14 cellular contexts compared by ENCODE assay signal in the genomic region with DNA sequence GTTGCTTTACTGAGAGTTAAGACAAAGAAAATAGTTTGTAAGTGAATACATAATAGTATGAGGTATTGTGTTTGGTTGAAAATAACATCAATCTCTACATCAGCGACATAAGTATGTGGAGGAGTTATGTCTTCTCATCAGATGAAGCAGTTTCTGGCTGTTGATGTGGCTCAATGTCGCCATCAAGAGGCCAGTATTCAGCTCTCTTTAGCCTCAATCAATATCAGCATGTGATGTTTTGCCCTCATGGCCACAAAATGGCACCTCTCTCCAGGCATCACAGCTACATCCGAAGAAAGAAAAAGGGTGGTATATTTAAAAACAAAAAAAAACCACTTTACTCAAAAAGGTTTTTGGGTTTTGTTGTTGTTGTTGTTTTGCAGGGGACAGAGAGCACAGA.
DNase-seq lines count a peak whose midpoint lies in the region; ATAC-seq and TF ChIP-seq lines count a peak whose summit lies in the region.
"Had no signal": no experiment of that assay in that cellular context is flagged by ENCODE, and none has a peak within 500 bp of the region (broad histone marks: within the 10 kb centered on the region; RNA-seq: fewer than 3 reads in every experiment).

No MANE protein-coding gene starts in this region.

- H3K27me3 ChIP-seq in DND-41 (ENCODE audit: insufficient read depth, low read length, poor library complexity): no peaks in the 10 kb centered on the region
- H3K27me3 ChIP-seq: esophagus muscularis mucosa, right lobe of liver had no signal

- no peaks in the 10 kb centered on the region for H3K36me3 ChIP-seq in DND-41 (ENCODE audit: insufficient read depth, low read length)
- H3K36me3 ChIP-seq: esophagus muscularis mucosa, right lobe of liver had no signal

- H3K4me3 ChIP-seq in DND-41 (ENCODE audit: low read depth in 1 of 2, low read length in 2 of 2): no peak overlapping the region
- H3K4me3 ChIP-seq: esophagus muscularis mucosa, right lobe of liver had no signal

- no peaks in the 10 kb centered on the region for H3K79me2 ChIP-seq in DND-41 (ENCODE audit: insufficient read depth, low read length)

- TF ChIP-seq CTCF in DND-41 (IDR thresholded peaks at IDR 0.05; ENCODE audit: borderline replicate concordance, extremely low read depth, low read length, poor library complexity, severe bottlenecking): peak; percentile 4

- intact Hi-C loops in left colon (cut with DNase I, micrococcal nuclease): no loop called here

- H2AFZ ChIP-seq in DND-41 (ENCODE audit: low read depth, low read length): no peak overlapping the region

- no peak overlapping the region for H3K27ac ChIP-seq in DND-41 (ENCODE audit: low read length)
- H3K27ac ChIP-seq: esophagus muscularis mucosa, right lobe of liver had no signal

- H4K20me1 ChIP-seq in DND-41 (ENCODE audit: insufficient read depth, low read length): no peaks in the 10 kb centered on the region

- H3K9me3 ChIP-seq in DND-41 (ENCODE audit: insufficient read depth, low read length, severe bottlenecking): no peaks in the 10 kb centered on the region
- H3K9me3 ChIP-seq: right lobe of liver had no signal

- no peak overlapping the region for H3K9ac ChIP-seq in DND-41 (ENCODE audit: low read depth, low read length)

- in situ Hi-C loops in KBM-7 (cut with MboI; ENCODE audit: low pct_unique_long_range_greater_than_20kb, low sequenced_read_pairs): no loop called here

- H3K4me1 ChIP-seq in DND-41 (ENCODE audit: insufficient read depth, low read length): no peaks in the 10 kb centered on the region
- H3K4me1 ChIP-seq: esophagus muscularis mucosa, right lobe of liver had no signal

- no peak overlapping the region for H3K4me2 ChIP-seq in DND-41 (ENCODE audit: insufficient read depth, low read length)

- ATAC-seq in DND-41 (ENCODE audit: insufficient read depth, low read depth): no peak
- ATAC-seq in left colon: peak; percentile 55
- ATAC-seq in stimulated activated naive CD8-positive, alpha-beta T cell treated with anti-CD3 and anti-CD28 coated beads, Interleukin-15, Interleukin-2, amounts not matched to agents 100 U/mL and 50 U/mL, for 24 hours: no peak
- ATAC-seq in HG03439 (IDR thresholded peaks at IDR 0.05; ENCODE audit: unreplicated experiment): no peak
- ATAC-seq: activated T-cell treated with anti-CD3 and anti-CD28 coated beads, Interleukin-2, amount 50 U/mL, for 72 hours; right lobe of liver had no signal

- DNase-seq in DND-41 (no peak), KBM-7 (peak; percentile 2), UCSD-AML1 (lab: John Stamatoyannopoulos, UW; ENCODE audit: unreplicated experiment) (peak; percentile 9), left colon (no peak), cerebellar cortex (ENCODE audit: low spot score) (no peak)
- no peak for DNase-seq in activated CD4-positive, alpha-beta T cell treated with anti-CD3 and anti-CD28 coated beads, Interleukin-2, amount 50 U/mL, for 48 hours
- no peak for DNase-seq in stimulated activated naive CD8-positive, alpha-beta T cell treated with anti-CD3 and anti-CD28 coated beads, Interleukin-15, Interleukin-2, amounts not matched to agents 100 U/mL and 50 U/mL, for 24 hours
- DNase-seq: activated T-cell treated with anti-CD3 and anti-CD28 coated beads, Interleukin-2, amount 50 U/mL, for 72 hours; caudate nucleus; islet precursor cell; naive B cell; right lobe of liver had no signal

Comparison
In these comparisons a context has a peak if more than half of its experiments do, and no peak if none do; other contexts are left out.
1. DNase-seq: peak in KBM-7 (single experiment) and UCSD-AML1 (single experiment); none in DND-41 (single experiment), left colon (0 of 2), activated CD4-positive, alpha-beta T cell treated with anti-CD3 and anti-CD28 coated beads, Interleukin-2, amount 50 U/mL, for 48 hours (0 of 2), stimulated activated naive CD8-positive, alpha-beta T cell treated with anti-CD3 and anti-CD28 coated beads, Interleukin-15, Interleukin-2, amounts not matched to agents 100 U/mL and 50 U/mL, for 24 hours (single experiment) and cerebellar cortex (single experiment).